18 cellular contexts compared by ENCODE assay signal in genomic region chr4:35697203-35697736, GRCh38.
DNase-seq lines count a peak whose midpoint lies in the region; ATAC-seq lines count a peak whose summit lies in the region.
"Had no signal": no experiment of that assay in that cellular context is flagged by ENCODE, and none has a peak within 500 bp of the region (broad histone marks: within the 10 kb centered on the region; RNA-seq: fewer than 3 reads in every experiment).

No MANE protein-coding gene starts in this region.

- no peak overlapping the region for H4K5ac ChIP-seq in mesendoderm (ENCODE audit: low read length)

- H3K9ac ChIP-seq in mesendoderm (ENCODE audit: low read length): no peak overlapping the region
- H3K9ac ChIP-seq: BLaER1 had no signal

- ATAC-seq in GM19023 (IDR thresholded peaks at IDR 0.05; ENCODE audit: unreplicated experiment) (peak; percentile 73), GM21825 (IDR thresholded peaks at IDR 0.05; ENCODE audit: unreplicated experiment) (peak; percentile 81), HG03097 (IDR thresholded peaks at IDR 0.05; ENCODE audit: low FRiP score, unreplicated experiment) (peak; percentile 94)
- ATAC-seq: psoas muscle; stimulated activated naive B cell treated with anti-CD40 and anti-IgM and Interleukin-4, amounts not matched to agents 10 μg/mL and 1 μg/mL and 100 μg/mL, for 72 hours had no signal

- H3K4me1 ChIP-seq in mesendoderm (ENCODE audit: control insufficient read depth, low read depth, low read length): no peaks in the 10 kb centered on the region
- H3K4me1 ChIP-seq: BLaER1, psoas muscle, spleen, tibial artery had no signal

- no peak overlapping the region for H2BK120ac ChIP-seq in mesendoderm (ENCODE audit: low read depth, low read length)

- H3K4me3 ChIP-seq in mesendoderm (ENCODE audit: low read length): no peak overlapping the region
- H3K4me3 ChIP-seq: BLaER1, psoas muscle, spleen, tibial artery had no signal

- no peak overlapping the region for H4K8ac ChIP-seq in mesendoderm (ENCODE audit: low read depth, low read length)

- no peak overlapping the region for H3K23ac ChIP-seq in mesendoderm (ENCODE audit: low read length)

- H2BK15ac ChIP-seq in mesendoderm (replicated peaks; ENCODE audit: low read depth): no peak overlapping the region

- no peaks in the 10 kb centered on the region for H3K27me3 ChIP-seq in mesendoderm (ENCODE audit: insufficient read depth, low read length, poor library complexity)
- H3K27me3 ChIP-seq: BLaER1, spleen, tibial artery had no signal

- H3K79me2 ChIP-seq in mesendoderm (ENCODE audit: control insufficient read depth, insufficient read depth, low read length): no peaks in the 10 kb centered on the region

- H3K4ac ChIP-seq in mesendoderm (ENCODE audit: low read depth, low read length): no peak overlapping the region

- no peak overlapping the region for H3K56ac ChIP-seq in mesendoderm (ENCODE audit: low read length)

- no peaks in the 10 kb centered on the region for H3K36me3 ChIP-seq in mesendoderm (ENCODE audit: control insufficient read depth, insufficient read depth, low read length)
- H3K36me3 ChIP-seq: BLaER1, spleen, tibial artery had no signal

- DNase-seq in COLO668 (lab: John Stamatoyannopoulos, UW; ENCODE audit: unreplicated experiment) (no peak), NCI-H146 (lab: John Stamatoyannopoulos, UW) (no peak), NCI-H1092 (lab: John Stamatoyannopoulos, UW) (no peak), mesendoderm (no peak)
- DNase-seq: activated CD4-positive, CD25-positive, alpha-beta regulatory T cell; activated gamma-delta T cell; amniotic stem cell; effector memory CD4-positive, alpha-beta T cell; HFFc6; NK-92 treated with Interleukin-12 subunit alpha and Interleukin-12 subunit beta, amount 100 ng/mL, for 24 hours; psoas muscle; spleen; stimulated activated naive B cell treated with anti-CD40 and anti-IgM and Interleukin-4, amounts not matched to agents 10 μg/mL and 1 μg/mL and 100 μg/mL, for 72 hours; tibial artery had no signal

- H2BK5ac ChIP-seq in mesendoderm (ENCODE audit: low read length): no peak overlapping the region

- H3K27ac ChIP-seq in mesendoderm (ENCODE audit: low read depth, low read length): no peak overlapping the region
- H3K27ac ChIP-seq: BLaER1, psoas muscle, spleen, tibial artery had no signal

- H2AK5ac ChIP-seq in mesendoderm (ENCODE audit: low read length): no peak overlapping the region

- H3K79me1 ChIP-seq in mesendoderm (ENCODE audit: low read length): no peaks in the 10 kb centered on the region

- WGBS in mesendoderm (ENCODE audit: extremely low coverage, insufficient coverage, low lambda C conversion rate): no CpG with 5 or more reads among the region's 2 CpGs

- H3K18ac ChIP-seq in mesendoderm (ENCODE audit: low read length): no peak overlapping the region

- H3K4me2 ChIP-seq in mesendoderm (ENCODE audit: low read length): no peak overlapping the region
- H3K4me2 ChIP-seq: BLaER1 had no signal
